14 cellular contexts compared by ENCODE assay signal in genomic region chr2:11075221-11075620, GRCh38.
DNase-seq lines count a peak whose midpoint lies in the region; ATAC-seq, FAIRE-seq and TF ChIP-seq lines count a peak whose summit lies in the region.
"Had no signal": no experiment of that assay in that cellular context is flagged by ENCODE, and none has a peak within 500 bp of the region (broad histone marks: within the 10 kb centered on the region; RNA-seq: fewer than 3 reads in every experiment).

No MANE protein-coding gene starts in this region.

- H2BK15ac ChIP-seq in mesenchymal stem cell (ENCODE audit: low read depth, poor library complexity, severe bottlenecking): no peak overlapping the region

- H3K4me3 ChIP-seq in right atrium auricular region (no peak overlapping the region), left ventricle myocardium inferior (no peak overlapping the region), endothelial cell of umbilical vein (replicated peaks in 1 of 3; ENCODE audit: insufficient read depth in 1 of 3, low read depth in 1 of 3, low read length in 3 of 3) (no peak overlapping the region), mesenchymal stem cell (ENCODE audit: insufficient read depth in 1 of 2, low read depth in 1 of 2, low read length in 2 of 2) (no peak overlapping the region)
- H3K4me3 ChIP-seq: BLaER1 treated with 17β-estradiol and CSF1 and Interleukin-3, amounts not matched to agents 10 nM and 100 nM had no signal

- H3K36me3 ChIP-seq in right atrium auricular region (no peaks in the 10 kb centered on the region), left ventricle myocardium inferior (no peaks in the 10 kb centered on the region), endothelial cell of umbilical vein (ENCODE audit: control insufficient read depth in 2 of 2, extremely low read depth in 1 of 2, insufficient read depth in 2 of 2, low read length in 2 of 2) (no peaks in the 10 kb centered on the region), mesenchymal stem cell (ENCODE audit: control insufficient read depth in 1 of 2, insufficient read depth in 2 of 2, low read depth in 1 of 2, low read length in 2 of 2) (no peaks in the 10 kb centered on the region)
- H3K36me3 ChIP-seq: BLaER1 treated with 17β-estradiol and CSF1 and Interleukin-3, amounts not matched to agents 10 nM and 100 nM had no signal

- H3K9ac ChIP-seq in endothelial cell of umbilical vein (replicated peaks; ENCODE audit: extremely low read depth, insufficient read depth, low read length): no peak overlapping the region
- H3K9ac ChIP-seq in mesenchymal stem cell (ENCODE audit: low read length): no peak overlapping the region
- H3K9ac ChIP-seq: BLaER1 treated with 17β-estradiol and CSF1 and Interleukin-3, amounts not matched to agents 10 nM and 100 nM had no signal

- no peaks in the 10 kb centered on the region for H3K9me1 ChIP-seq in endothelial cell of umbilical vein (replicated peaks; ENCODE audit: control insufficient read depth, extremely low read depth, insufficient read depth, low read length)

- CTCF ChIA-PET in endothelial cell of umbilical vein (lab: Charles Lee): interaction anchor here (1.1 kb wide), 1 partner anchor 9 kb away, joined by 3 read pairs; no protein-coding TSS in a partner anchor

- H3K18ac ChIP-seq in mesenchymal stem cell (ENCODE audit: low read depth in 1 of 2, low read length in 2 of 2): peak overlapping the region; percentile 11 to 16

- no peak for ATAC-seq in GM21390 (IDR thresholded peaks at IDR 0.05; ENCODE audit: unreplicated experiment)
- ATAC-seq in GM21619 (IDR thresholded peaks at IDR 0.05; ENCODE audit: unreplicated experiment): no peak
- ATAC-seq: CD8-positive, alpha-beta T cell had no signal

- H3K79me2 ChIP-seq in endothelial cell of umbilical vein (ENCODE audit: control insufficient read depth, insufficient read depth, low read length): no peaks in the 10 kb centered on the region

- no peak overlapping the region for H3K23ac ChIP-seq in mesenchymal stem cell (ENCODE audit: low read length in 2 of 2)

- H3K27ac ChIP-seq in right atrium auricular region (no peak overlapping the region), left ventricle myocardium inferior (replicated peaks) (no peak overlapping the region), endothelial cell of umbilical vein (ENCODE audit: insufficient read depth, low read depth, low read length) (no peak overlapping the region), mesenchymal stem cell (ENCODE audit: low read length, poor library complexity, severe bottlenecking) (no peak overlapping the region)
- H3K27ac ChIP-seq: BLaER1 treated with 17β-estradiol and CSF1 and Interleukin-3, amounts not matched to agents 10 nM and 100 nM had no signal

- TF ChIP-seq CTCF in right atrium auricular region (IDR thresholded peaks at IDR 0.05) (no peak), left ventricle myocardium inferior (IDR thresholded peaks at IDR 0.05; ENCODE audit: borderline replicate concordance) (no peak), endothelial cell of umbilical vein (IDR thresholded peaks at IDR 0.05; ENCODE audit: extremely low read depth in 1 of 2, insufficient read depth in 1 of 2, low read depth in 1 of 2, low read length in 2 of 2) (no peak)

- no peak for FAIRE-seq in endothelial cell of umbilical vein (lab: Jason Lieb, UNC)
- FAIRE-seq: HTR-8/SVneo had no signal

- H2BK5ac ChIP-seq in mesenchymal stem cell (ENCODE audit: low read depth, low read length, poor library complexity, severe bottlenecking): no peak overlapping the region

- peak overlapping the region; percentile 6 to 23 for H2BK12ac ChIP-seq in mesenchymal stem cell (ENCODE audit: low read length in 2 of 2)

- no peak for TF ChIP-seq POLR2A in endothelial cell of umbilical vein (IDR thresholded peaks at IDR 0.05; ENCODE audit: low read depth, low read length)

- H4K8ac ChIP-seq in mesenchymal stem cell (ENCODE audit: low read length): peak overlapping the region; percentile 1

- H3K27me3 ChIP-seq in right atrium auricular region (no peaks in the 10 kb centered on the region), left ventricle myocardium inferior (ENCODE audit: low read depth) (peaks cover 49% of the 10 kb centered on the region), endothelial cell of umbilical vein (ENCODE audit: control insufficient read depth in 2 of 2, insufficient read depth in 2 of 2, low read length in 2 of 2) (no peaks in the 10 kb centered on the region), mesenchymal stem cell (ENCODE audit: control insufficient read depth in 1 of 2, insufficient read depth in 1 of 2, low read length in 2 of 2) (peaks cover 0 to 49% of the 10 kb centered on the region in 2 experiments)
- H3K27me3 ChIP-seq: BLaER1 treated with 17β-estradiol and CSF1 and Interleukin-3, amounts not matched to agents 10 nM and 100 nM had no signal

- no peak overlapping the region for H3K4ac ChIP-seq in mesenchymal stem cell (ENCODE audit: low read depth in 1 of 2, low read length in 2 of 2)

- H3K4me2 ChIP-seq in endothelial cell of umbilical vein (ENCODE audit: insufficient read depth, low read length) (no peak overlapping the region), mesenchymal stem cell (ENCODE audit: low read length, poor library complexity, severe bottlenecking) (no peak overlapping the region)
- H3K4me2 ChIP-seq: BLaER1 treated with 17β-estradiol and CSF1 and Interleukin-3, amounts not matched to agents 10 nM and 100 nM had no signal

- no TSS peak for BruUV-seq in endothelial cell of umbilical vein (replicated peaks; lab: Mats Ljungman, UMichigan)

- no peak overlapping the region for H3K14ac ChIP-seq in mesenchymal stem cell (ENCODE audit: low read length in 2 of 2)

- H4K20me1 ChIP-seq in endothelial cell of umbilical vein (replicated peaks; ENCODE audit: control insufficient read depth, extremely low read depth, insufficient read depth, low read length): no peaks in the 10 kb centered on the region
- H4K20me1 ChIP-seq: BLaER1 treated with 17β-estradiol and CSF1 and Interleukin-3, amounts not matched to agents 10 nM and 100 nM had no signal

- intact Hi-C loops in left ventricle myocardium inferior (cut with micrococcal nuclease) (no loop called here), endothelial cell of umbilical vein (cut with micrococcal nuclease) (no loop called here)

- H4K91ac ChIP-seq in mesenchymal stem cell (ENCODE audit: low read length): peak overlapping the region; percentile 48

- POLR2A ChIA-PET in endothelial cell of umbilical vein (lab: Charles Lee): no interaction called here

- dilution Hi-C loops in endothelial cell of umbilical vein (cut with MboI; ENCODE audit: extremely low pct_ligation_motif_present, low sequenced_read_pairs): no loop called here

- no peak overlapping the region for H2BK120ac ChIP-seq in mesenchymal stem cell (ENCODE audit: low read depth, low read length)

- DNase-seq in right atrium auricular region (ENCODE audit: low spot score): peak; percentile 38
- DNase-seq in left ventricle myocardium inferior: no peak
- no peak for DNase-seq in endothelial cell of umbilical vein (ENCODE audit: low read depth, low spot score)
- no peak for DNase-seq in mesenchymal stem cell
- no peak for DNase-seq in KG1 (lab: John Stamatoyannopoulos, UW)
- DNase-seq: Calu3; CD8-positive, alpha-beta T cell; DMS79 treated with DMSO at 0.1 percent for 48 hours; GF-D8; HCEC 1CT had no signal

- WGBS in mesenchymal stem cell: 99% methylated on average over 5 of the region's 5 CpGs

- H3K4me1 ChIP-seq in right atrium auricular region (no peaks in the 10 kb centered on the region), left ventricle myocardium inferior (no peaks in the 10 kb centered on the region), endothelial cell of umbilical vein (ENCODE audit: control insufficient read depth, extremely low read depth, insufficient read depth, low read length) (peaks cover 17% of the 10 kb centered on the region), mesenchymal stem cell (ENCODE audit: control insufficient read depth, insufficient read depth, low read depth, low read length) (peaks cover 2% of the 10 kb centered on the region)

- H2AK5ac ChIP-seq in mesenchymal stem cell (ENCODE audit: low read length, severe bottlenecking): no peak overlapping the region

- no peaks in the 10 kb centered on the region for H3K79me1 ChIP-seq in mesenchymal stem cell (replicated peaks; ENCODE audit: low read length, poor library complexity, severe bottlenecking)

- H3K9me3 ChIP-seq in right atrium auricular region: no peaks in the 10 kb centered on the region
- H3K9me3 ChIP-seq in left ventricle myocardium inferior (replicated peaks): no peaks in the 10 kb centered on the region
- no peaks in the 10 kb centered on the region for H3K9me3 ChIP-seq in endothelial cell of umbilical vein (replicated peaks; ENCODE audit: control insufficient read depth, insufficient read depth, low read length)
- no peaks in the 10 kb centered on the region for H3K9me3 ChIP-seq in mesenchymal stem cell (ENCODE audit: control insufficient read depth, low read length)

- H2AFZ ChIP-seq in endothelial cell of umbilical vein (ENCODE audit: low read depth, low read length): peak overlapping the region; percentile 14
- H2AFZ ChIP-seq in mesenchymal stem cell (ENCODE audit: low read depth, low read length): no peak overlapping the region

TF ChIP-seq in endothelial cell of umbilical vein, 7 proteins besides CTCF, POLR2A, EP300 and RAD21:
- no peak for TF ChIP-seq MAX (IDR thresholded peaks at IDR 0.05; ENCODE audit: insufficient read depth, insufficient read length)
- TF ChIP-seq MYC (IDR thresholded peaks at IDR 0.05; ENCODE audit: low read depth, low read length): no peak
- TF ChIP-seq EZH2 (IDR thresholded peaks at IDR 0.05; ENCODE audit: borderline replicate concordance, low read depth, low read length, severe bottlenecking): no peak
- TF ChIP-seq GATA2 (IDR thresholded peaks at IDR 0.05; ENCODE audit: insufficient read depth, insufficient read length, low read depth, low read length): no peak
- no peak for TF ChIP-seq JUN (IDR thresholded peaks at IDR 0.05; ENCODE audit: borderline replicate concordance, insufficient read depth, insufficient read length, low read depth)
- TF ChIP-seq POLR2AphosphoS5 (IDR thresholded peaks at IDR 0.05; ENCODE audit: insufficient read depth, low read depth, low read length): no peak
- no peak for TF ChIP-seq FOS (IDR thresholded peaks at IDR 0.05; ENCODE audit: borderline replicate concordance, insufficient read depth, low read length)
